19 cellular contexts compared by ENCODE assay signal in the genomic region with DNA sequence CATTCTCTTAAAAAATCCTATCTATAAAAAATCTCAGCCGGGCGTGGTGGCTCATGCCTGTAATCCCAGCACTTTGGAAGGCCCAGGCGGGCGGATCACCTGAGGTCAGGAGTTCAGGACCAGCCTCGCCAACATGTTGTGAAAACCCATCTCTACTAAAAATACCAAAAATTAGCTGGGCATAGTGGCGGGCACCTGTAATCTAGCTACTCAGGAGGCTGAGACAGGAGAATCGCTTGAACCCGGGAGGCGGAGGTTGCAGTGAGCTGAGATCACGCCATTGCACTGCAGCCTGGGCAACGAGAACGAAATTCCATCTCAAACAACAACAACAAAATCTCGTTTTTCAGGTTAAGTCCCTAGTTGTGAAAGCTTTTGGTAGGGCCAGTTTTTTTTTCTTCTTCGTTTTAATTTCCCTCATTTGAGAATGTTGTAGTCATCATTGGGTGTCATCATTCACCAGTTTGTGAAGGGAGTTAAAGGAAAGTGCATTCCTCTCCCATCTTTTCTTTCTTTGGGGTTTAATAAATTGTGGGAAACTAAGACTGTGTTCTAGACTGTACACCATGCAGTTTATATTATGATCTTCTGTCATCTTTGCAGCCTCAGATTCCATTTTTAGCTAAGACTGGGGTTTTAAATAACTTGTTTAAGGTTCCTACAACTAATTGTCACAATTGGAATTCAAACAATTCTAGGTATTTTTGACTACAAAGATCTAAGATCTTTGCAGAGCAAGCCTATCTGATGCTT.
"Had no signal": no experiment of that assay in that cellular context is flagged by ENCODE, and none has a peak within 500 bp of the region (broad histone marks: within the 10 kb centered on the region; RNA-seq: fewer than 3 reads in every experiment).

No MANE protein-coding gene starts in this region.

- H3K27ac ChIP-seq: epithelial cell of prostate, ovary, spleen, WERI-Rb-1 had no signal

- H3K4me3 Mint-ChIP-seq: activated CD4-positive, alpha-beta memory T cell treated with anti-CD3 and anti-CD28 coated beads for 36 hours; activated CD8-positive, alpha-beta memory T cell treated with anti-CD3 and anti-CD28 coated beads, Interleukin-2, amount 10 ng/mL, durations not matched to agents 7 days and 5 days; activated naive CD8-positive, alpha-beta T cell treated with anti-CD3 and anti-CD28 coated beads, Interleukin-2, amount 10 ng/mL, durations not matched to agents 7 days and 5 days; activated T-helper 17 cell treated with anti-CD3 and anti-CD28 coated beads, Interleukin-2, amount 50 U/mL, for 72 hours; brain; naive thymus-derived CD8-positive, alpha-beta T cell; stimulated activated naive B cell treated with anti-CD40 and anti-IgM and Interleukin-4, amounts not matched to agents 10 μg/mL and 1 μg/mL and 100 μg/mL, for 72 hours had no signal

- H3K27me3 Mint-ChIP-seq: activated CD4-positive, alpha-beta memory T cell treated with anti-CD3 and anti-CD28 coated beads for 36 hours; activated CD8-positive, alpha-beta memory T cell treated with anti-CD3 and anti-CD28 coated beads, Interleukin-2, amount 10 ng/mL, durations not matched to agents 7 days and 5 days; activated naive CD8-positive, alpha-beta T cell treated with anti-CD3 and anti-CD28 coated beads, Interleukin-2, amount 10 ng/mL, durations not matched to agents 7 days and 5 days; activated T-helper 17 cell treated with anti-CD3 and anti-CD28 coated beads, Interleukin-2, amount 50 U/mL, for 72 hours; brain; naive thymus-derived CD8-positive, alpha-beta T cell; stimulated activated naive B cell treated with anti-CD40 and anti-IgM and Interleukin-4, amounts not matched to agents 10 μg/mL and 1 μg/mL and 100 μg/mL, for 72 hours had no signal

- FAIRE-seq: colon had no signal

- H3K9me3 Mint-ChIP-seq: activated CD4-positive, alpha-beta memory T cell treated with anti-CD3 and anti-CD28 coated beads for 36 hours; activated naive CD8-positive, alpha-beta T cell treated with anti-CD3 and anti-CD28 coated beads, Interleukin-2, amount 10 ng/mL, durations not matched to agents 7 days and 5 days; activated T-helper 17 cell treated with anti-CD3 and anti-CD28 coated beads, Interleukin-2, amount 50 U/mL, for 72 hours; brain; naive thymus-derived CD8-positive, alpha-beta T cell; stimulated activated naive B cell treated with anti-CD40 and anti-IgM and Interleukin-4, amounts not matched to agents 10 μg/mL and 1 μg/mL and 100 μg/mL, for 72 hours had no signal

- H3K27me3 ChIP-seq: dorsolateral prefrontal cortex, ovary, spleen had no signal

- H3K9me3 ChIP-seq: ovary, spleen had no signal

- DNase-seq: activated CD4-positive, alpha-beta memory T cell treated with anti-CD3 and anti-CD28 coated beads for 36 hours; activated CD4-positive, alpha-beta T cell treated with anti-CD3 and anti-CD28 coated beads for 4 hours; activated CD8-positive, alpha-beta memory T cell treated with anti-CD3 and anti-CD28 coated beads, Interleukin-2, amount 10 ng/mL, durations not matched to agents 7 days and 5 days; activated naive CD4-positive, alpha-beta T cell treated with Interleukin-2 at 50 U/mL for 16 hours; activated naive CD8-positive, alpha-beta T cell treated with anti-CD3 and anti-CD28 coated beads, Interleukin-2, amount 10 ng/mL, durations not matched to agents 7 days and 5 days; central memory CD4-positive, alpha-beta T cell; dorsolateral prefrontal cortex; foreskin fibroblast; left ventricle myocardium superior; naive thymus-derived CD8-positive, alpha-beta T cell; ovary; spleen; stimulated activated naive B cell treated with anti-CD40 and anti-IgM and Interleukin-4, amounts not matched to agents 10 μg/mL and 1 μg/mL and 100 μg/mL, for 72 hours; WERI-Rb-1 had no signal

- ATAC-seq: activated CD8-positive, alpha-beta memory T cell treated with anti-CD3 and anti-CD28 coated beads, Interleukin-2, amount 10 ng/mL, durations not matched to agents 7 days and 5 days; activated T-helper 17 cell treated with anti-CD3 and anti-CD28 coated beads, Interleukin-2, amount 50 U/mL, for 72 hours; left ventricle myocardium superior; naive thymus-derived CD8-positive, alpha-beta T cell; sciatic nerve; stimulated activated naive B cell treated with anti-CD40 and anti-IgM and Interleukin-4, amounts not matched to agents 10 μg/mL and 1 μg/mL and 100 μg/mL, for 72 hours had no signal

- H3K27ac Mint-ChIP-seq: activated CD4-positive, alpha-beta memory T cell treated with anti-CD3 and anti-CD28 coated beads for 36 hours; activated CD8-positive, alpha-beta memory T cell treated with anti-CD3 and anti-CD28 coated beads, Interleukin-2, amount 10 ng/mL, durations not matched to agents 7 days and 5 days; activated naive CD8-positive, alpha-beta T cell treated with anti-CD3 and anti-CD28 coated beads, Interleukin-2, amount 10 ng/mL, durations not matched to agents 7 days and 5 days; activated T-helper 17 cell treated with anti-CD3 and anti-CD28 coated beads, Interleukin-2, amount 50 U/mL, for 72 hours; brain; naive thymus-derived CD8-positive, alpha-beta T cell; stimulated activated naive B cell treated with anti-CD40 and anti-IgM and Interleukin-4, amounts not matched to agents 10 μg/mL and 1 μg/mL and 100 μg/mL, for 72 hours had no signal

- H3K4me3 ChIP-seq: dorsolateral prefrontal cortex, ovary, spleen had no signal

- H3K36me3 ChIP-seq: ovary had no signal
